ENCODE assay signal across 1 cellular context in genomic region chr16:69417537-69418199, GRCh38.
TF ChIP-seq lines count a peak whose summit lies in the region.

No MANE protein-coding gene starts in this region.

TF ChIP-seq in GM23338, 12 proteins besides CTCF, POLR2A, EP300 and RAD21 (continued from another document):
- TF ChIP-seq ZNF462 (CRISPR knock-in tag; IDR thresholded peaks at IDR 0.05): no peak
- TF ChIP-seq REST (IDR thresholded peaks at IDR 0.05; ENCODE audit: unreplicated experiment): no peak
- TF ChIP-seq EZH2 (IDR thresholded peaks at IDR 0.05; ENCODE audit: low read depth, unreplicated experiment): no peak
- TF ChIP-seq POLR2AphosphoS5 (IDR thresholded peaks at IDR 0.05; ENCODE audit: low read depth): no peak
- TF ChIP-seq CREB1 (CRISPR knock-in tag; IDR thresholded peaks at IDR 0.05; ENCODE audit: low read depth): no peak
- no peak for TF ChIP-seq ETS1 (IDR thresholded peaks at IDR 0.05)
TF ChIP-seq in GM23338: peak in this region for 0.
